ENCODE assay signal across 9 cellular contexts in the genomic region with DNA sequence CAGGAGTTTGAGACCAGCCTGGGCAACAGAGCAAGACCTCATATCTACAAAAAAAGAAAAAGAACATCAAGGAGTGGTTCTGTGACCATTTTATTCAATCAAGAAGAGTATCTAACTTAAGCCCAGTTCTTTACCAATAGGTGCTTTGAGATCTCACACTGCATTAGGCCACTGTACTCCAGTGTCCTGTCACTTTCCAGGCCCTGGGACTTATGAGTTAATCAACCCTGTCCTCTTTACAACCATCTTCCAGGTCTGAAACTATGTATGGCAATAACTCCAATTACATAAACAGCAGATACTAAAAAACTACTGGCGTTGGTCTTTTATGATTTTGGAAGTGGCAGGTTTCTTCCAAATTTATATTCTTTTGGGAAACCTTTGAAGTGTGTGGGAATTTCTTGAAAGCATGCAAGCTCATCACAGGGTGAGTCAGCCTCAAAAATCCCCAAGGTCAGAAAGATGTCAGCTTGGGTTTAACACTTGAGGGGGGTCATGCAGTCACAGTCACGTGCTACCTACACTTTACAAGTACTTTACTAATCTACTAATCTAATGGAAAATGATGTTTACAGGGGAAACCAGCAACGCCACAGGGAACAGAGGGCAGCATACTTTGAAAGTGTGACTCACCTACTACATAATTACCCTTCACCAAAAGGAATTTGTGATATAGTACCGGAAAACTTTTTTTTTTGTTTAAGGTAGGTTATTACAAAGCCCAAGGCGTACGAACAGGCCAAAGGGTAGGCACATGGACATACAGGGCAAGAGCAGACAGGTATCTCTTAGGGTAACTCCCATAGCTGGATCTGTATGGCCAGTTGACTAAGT. TPM values are rescaled to one million over a fixed set of nuclear protein-coding genes. Genes with fewer than 3 reads are reported as not detected.
DNase-seq lines count a peak whose midpoint lies in the region; FAIRE-seq and TF ChIP-seq lines count a peak whose summit lies in the region.
"Had no signal": no experiment of that assay in that cellular context is flagged by ENCODE, and none has a peak within 500 bp of the region (broad histone marks: within the 10 kb centered on the region; RNA-seq: fewer than 3 reads in every experiment).

No MANE protein-coding gene starts in this region.

- no peaks in the 10 kb centered on the region for H3K9me3 Mint-ChIP-seq in T-helper 1 cell treated with Interleukin-12 subunit alpha and Interleukin-12 subunit beta and Interleukin-4 antibody, amounts not matched to agents 30 μg/mL and 1 μg/mL, for 36 hours
- H3K9me3 Mint-ChIP-seq in endodermal cell, result no peaks in the 10 kb centered on the region

- no peak for TF ChIP-seq POLR2A in endothelial cell of umbilical vein (IDR thresholded peaks at IDR 0.05; ENCODE audit: low read depth, low read length)
- TF ChIP-seq POLR2A in testis (IDR thresholded peaks at IDR 0.05), result no peak

- H3K4me2 ChIP-seq in endothelial cell of umbilical vein (ENCODE audit: insufficient read depth, low read length), result peak overlapping the region; percentile 39
- H3K4me2 ChIP-seq: BLaER1 had no signal

- peak overlapping the region; percentile 60 for H3K27ac Mint-ChIP-seq in T-helper 1 cell treated with Interleukin-12 subunit alpha and Interleukin-12 subunit beta and Interleukin-4 antibody, amounts not matched to agents 30 μg/mL and 1 μg/mL, for 36 hours
- no peak overlapping the region for H3K27ac Mint-ChIP-seq in endodermal cell

- CTCF ChIA-PET in endothelial cell of umbilical vein (lab: Charles Lee), result interaction anchor here (0.6 to 0.9 kb wide), 2 partner anchors 9 to 90 kb away, joined by 3 to 5 read pairs; no protein-coding TSS in a partner anchor

- H3K79me2 ChIP-seq in endothelial cell of umbilical vein (ENCODE audit: control insufficient read depth, insufficient read depth, low read length), result peaks cover 28% of the 10 kb centered on the region

- H3K9me1 ChIP-seq in endothelial cell of umbilical vein (replicated peaks; ENCODE audit: control insufficient read depth, extremely low read depth, insufficient read depth, low read length), result no peaks in the 10 kb centered on the region

- no peaks in the 10 kb centered on the region for H3K27me3 Mint-ChIP-seq in T-helper 1 cell treated with Interleukin-12 subunit alpha and Interleukin-12 subunit beta and Interleukin-4 antibody, amounts not matched to agents 30 μg/mL and 1 μg/mL, for 36 hours (ENCODE audit: low read depth)
- no peaks in the 10 kb centered on the region for H3K27me3 Mint-ChIP-seq in endodermal cell (ENCODE audit: insufficient read depth)

- H3K36me3 ChIP-seq in endothelial cell of umbilical vein (ENCODE audit: control insufficient read depth in 2 of 2, extremely low read depth in 1 of 2, insufficient read depth in 2 of 2, low read length in 2 of 2), result peaks cover 0 to 2% of the 10 kb centered on the region in 2 experiments
- H3K36me3 ChIP-seq in testis (ENCODE audit: low read depth, missing control alignments), result no peaks in the 10 kb centered on the region
- H3K36me3 ChIP-seq in endodermal cell (ENCODE audit: control insufficient read depth, insufficient read depth, low read length), result peaks cover 47% of the 10 kb centered on the region

- H3K27ac ChIP-seq in endothelial cell of umbilical vein (ENCODE audit: insufficient read depth, low read depth, low read length) (peak overlapping the region; percentile 97), testis (no peak overlapping the region), endodermal cell (ENCODE audit: low read depth, low read length) (no peak overlapping the region)
- H3K27ac ChIP-seq: BLaER1 had no signal

- TF ChIP-seq CTCF in endothelial cell of umbilical vein (IDR thresholded peaks at IDR 0.05; ENCODE audit: extremely low read depth in 1 of 2, insufficient read depth in 1 of 2, low read depth in 1 of 2, low read length in 2 of 2), result no peak
- TF ChIP-seq CTCF in testis (IDR thresholded peaks at IDR 0.05), result no peak
- no peak for TF ChIP-seq CTCF in endodermal cell (conservative IDR thresholded peaks at IDR 0.05)

- peak overlapping the region; percentile 57 for H3K9ac ChIP-seq in endothelial cell of umbilical vein (replicated peaks; ENCODE audit: extremely low read depth, insufficient read depth, low read length)
- no peak overlapping the region for H3K9ac ChIP-seq in endodermal cell (ENCODE audit: extremely low read depth, low read length, poor library complexity, severe bottlenecking)
- H3K9ac ChIP-seq: BLaER1 had no signal

- TSS peak; percentile 53 for BruUV-seq in endothelial cell of umbilical vein (replicated peaks; lab: Mats Ljungman, UMichigan)

- no peak overlapping the region for H3K4me3 ChIP-seq in endothelial cell of umbilical vein (replicated peaks in 1 of 3; ENCODE audit: insufficient read depth in 1 of 3, low read depth in 1 of 3, low read length in 3 of 3)
- no peak overlapping the region for H3K4me3 ChIP-seq in testis
- H3K4me3 ChIP-seq in endodermal cell (ENCODE audit: low read length), result no peak overlapping the region
- H3K4me3 ChIP-seq: BLaER1 had no signal

- peak; percentile 85 for FAIRE-seq in endothelial cell of umbilical vein (lab: Jason Lieb, UNC)

- H2AFZ ChIP-seq in endothelial cell of umbilical vein (ENCODE audit: low read depth, low read length), result no peak overlapping the region

- 71 to 76% methylated on average over 6 of the region's 6 CpGs for WGBS in testis, 2 donors
- WGBS in endodermal cell (ENCODE audit: insufficient coverage in 1 of 2, insufficient read length in 1 of 2), 2 experiments, result 83 to 86% methylated on average over 2 to 6 of the region's 6 CpGs

- H3K9me3 ChIP-seq in endothelial cell of umbilical vein (replicated peaks; ENCODE audit: control insufficient read depth, insufficient read depth, low read length), result no peaks in the 10 kb centered on the region
- no peaks in the 10 kb centered on the region for H3K9me3 ChIP-seq in testis
- H3K9me3 ChIP-seq in endodermal cell (ENCODE audit: control insufficient read depth, low read length), result no peaks in the 10 kb centered on the region
- H3K9me3 ChIP-seq: BLaER1 had no signal

- H3K4me1 ChIP-seq in endothelial cell of umbilical vein (ENCODE audit: control insufficient read depth, extremely low read depth, insufficient read depth, low read length) (peaks cover 31% of the 10 kb centered on the region), testis (no peaks in the 10 kb centered on the region), endodermal cell (ENCODE audit: control insufficient read depth, insufficient read depth, low read length) (no peaks in the 10 kb centered on the region)

- DNase-seq in T-helper 1 cell, result no peak
- DNase-seq in NCI-H226, result peak; percentile 82
- peak; percentile 96 for DNase-seq in endothelial cell of umbilical vein (ENCODE audit: low read depth, low spot score)
- peak; percentile 31 for DNase-seq in stimulated activated CD4-positive, alpha-beta T cell treated with anti-CD3 and anti-CD28 coated beads, Interleukin-1b, Interleukin-23, amount 100 ng/mL, for 48 hours
- no peak for DNase-seq in testis
- no peak for DNase-seq in NCI-H748 (lab: John Stamatoyannopoulos, UW; ENCODE audit: unreplicated experiment)
- DNase-seq in endodermal cell, result no peak

- intact Hi-C loops in endothelial cell of umbilical vein (cut with micrococcal nuclease) (loop anchor here (1.0 kb wide), 1 partner anchor 16 kb away; a partner anchor contains a TSS), testis (cut with DNase I; ENCODE audit: low total_unique reads) (no loop called here)

- POLR2A ChIA-PET in endothelial cell of umbilical vein (lab: Charles Lee), result no interaction called here

- H3K4me1 Mint-ChIP-seq in T-helper 1 cell treated with Interleukin-12 subunit alpha and Interleukin-12 subunit beta and Interleukin-4 antibody, amounts not matched to agents 30 μg/mL and 1 μg/mL, for 36 hours (ENCODE audit: low read depth), result peaks cover 6% of the 10 kb centered on the region
- peaks cover 11% of the 10 kb centered on the region for H3K4me1 Mint-ChIP-seq in endodermal cell

- dilution Hi-C loops in endothelial cell of umbilical vein (cut with MboI; ENCODE audit: extremely low pct_ligation_motif_present, low sequenced_read_pairs), result no loop called here

- H3K27me3 ChIP-seq in endothelial cell of umbilical vein (ENCODE audit: control insufficient read depth in 2 of 2, insufficient read depth in 2 of 2, low read length in 2 of 2) (no peaks in the 10 kb centered on the region), testis (no peaks in the 10 kb centered on the region), endodermal cell (ENCODE audit: control insufficient read depth, insufficient read depth, low read length, poor library complexity, severe bottlenecking) (no peaks in the 10 kb centered on the region)
- H3K27me3 ChIP-seq: BLaER1 had no signal

- peaks cover 25% of the 10 kb centered on the region for H3K36me3 Mint-ChIP-seq in T-helper 1 cell treated with Interleukin-12 subunit alpha and Interleukin-12 subunit beta and Interleukin-4 antibody, amounts not matched to agents 30 μg/mL and 1 μg/mL, for 36 hours (ENCODE audit: low read depth)
- peaks cover 64% of the 10 kb centered on the region for H3K36me3 Mint-ChIP-seq in endodermal cell (ENCODE audit: low read depth)

- H3K4me3 Mint-ChIP-seq in T-helper 1 cell treated with Interleukin-12 subunit alpha and Interleukin-12 subunit beta and Interleukin-4 antibody, amounts not matched to agents 30 μg/mL and 1 μg/mL, for 36 hours, result no peak overlapping the region
- H3K4me3 Mint-ChIP-seq in endodermal cell, result no peak overlapping the region

- no peaks in the 10 kb centered on the region for H4K20me1 ChIP-seq in endothelial cell of umbilical vein (replicated peaks; ENCODE audit: control insufficient read depth, extremely low read depth, insufficient read depth, low read length)

TF ChIP-seq in endothelial cell of umbilical vein, 7 proteins besides CTCF, POLR2A, EP300 and RAD21 (continues in another document):
- TF ChIP-seq JUN (IDR thresholded peaks at IDR 0.05; ENCODE audit: borderline replicate concordance, insufficient read depth, insufficient read length, low read depth), result peak; percentile 96
- TF ChIP-seq, protein P1, sequence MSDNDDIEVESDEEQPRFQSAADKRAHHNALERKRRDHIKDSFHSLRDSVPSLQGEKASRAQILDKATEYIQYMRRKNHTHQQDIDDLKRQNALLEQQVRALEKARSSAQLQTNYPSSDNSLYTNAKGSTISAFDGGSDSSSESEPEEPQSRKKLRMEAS (IDR thresholded peaks at IDR 0.05; ENCODE audit: insufficient read depth, insufficient read length), result peak; percentile 82

RNA-seq across cellular contexts. Expression of a gene that starts 15.6 kb away (rescaled TPM):
- total RNA-seq in endothelial cell of umbilical vein (53.2 and 58.0 TPM in 2 replicates), testis (100 to 1,000 TPM; 120 to 126 TPM), endodermal cell (10 to 100 TPM; 39.1 to 43.4 TPM)
- polyA plus RNA-seq in endothelial cell of umbilical vein (48.5 and 53.4 TPM in 2 replicates), testis (ENCODE audit: insufficient read depth, low read depth, low replicate concordance) (93.5 TPM)
- polyA plus RNA-seq in endothelial cell of umbilical vein (2011; cell fraction: cytosol; rRNA removed), result 39.8 and 39.9 TPM in 2 replicates
- polyA plus RNA-seq in endothelial cell of umbilical vein (2011; cell fraction: nucleus; rRNA removed), result 116 and 131 TPM in 2 replicates
- 36.2 and 37.9 TPM in 2 replicates for polyA plus RNA-seq in endothelial cell of umbilical vein (2012)
- 37.0 and 44.8 TPM in 2 replicates for polyA minus RNA-seq in endothelial cell of umbilical vein
- 8.7 TPM for polyA minus RNA-seq in endothelial cell of umbilical vein (2011; cell fraction: cytosol; rRNA and poly(A)+ RNA removed)
- polyA minus RNA-seq in endothelial cell of umbilical vein (2011; cell fraction: nucleus; rRNA and poly(A)+ RNA removed), result 33.4 and 38.7 TPM in 2 replicates
- polyA plus RNA-seq in endodermal cell (2013, experiment 1 of 2), result 29.2 TPM
- polyA plus RNA-seq in endodermal cell (2013, experiment 2 of 2), result 28.1 TPM

Comparison
In these comparisons a context has a peak if more than half of its experiments do, and no peak if none do; other contexts are left out.
1. DNase-seq: peak in NCI-H226 (single experiment), endothelial cell of umbilical vein (single experiment) and stimulated activated CD4-positive, alpha-beta T cell treated with anti-CD3 and anti-CD28 coated beads, Interleukin-1b, Interleukin-23, amount 100 ng/mL, for 48 hours (single experiment); none in T-helper 1 cell (0 of 5), testis (single experiment), NCI-H748 (single experiment) and endodermal cell (single experiment).